21 cellular contexts compared by ENCODE assay signal in the genomic region with DNA sequence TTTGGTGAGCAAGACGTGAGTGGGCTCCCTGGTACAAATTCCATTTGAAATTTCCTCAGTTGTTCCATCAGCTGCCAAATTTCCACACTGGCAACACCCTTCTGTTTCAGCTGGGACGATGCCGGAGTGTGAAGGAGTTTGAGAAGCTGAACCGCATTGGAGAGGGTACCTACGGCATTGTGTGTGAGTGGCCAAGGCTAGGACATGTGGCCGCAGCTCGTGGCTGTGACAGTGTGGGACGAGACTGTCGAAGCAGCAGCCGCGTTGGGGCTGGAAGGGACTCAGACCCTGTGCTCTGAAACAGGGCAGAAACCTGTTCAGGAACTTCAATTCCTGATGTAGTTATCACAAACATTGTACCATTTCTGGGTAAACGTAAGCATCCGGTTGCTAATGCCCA.
"Had no signal": no experiment of that assay in that cellular context is flagged by ENCODE, and none has a peak within 500 bp of the region (broad histone marks: within the 10 kb centered on the region; RNA-seq: fewer than 3 reads in every experiment).

No MANE protein-coding gene starts in this region.

- H3K27me3 Mint-ChIP-seq: memory B cell had no signal

- H3K9me3 ChIP-seq: neutrophil, psoas muscle, sigmoid colon, stomach, thoracic aorta had no signal

- ATAC-seq: left lobe of liver, psoas muscle had no signal

- DNase-seq: effector CD4-positive, alpha-beta T cell; endodermal cell; foreskin melanocyte; head of caudate nucleus; hypothalamus; kidney glomerular epithelial cell; psoas muscle; retina; sigmoid colon; stimulated activated CD4-positive, alpha-beta T cell treated with anti-CD3 and anti-CD28 coated beads, Interleukin-12 subunit alpha, Interleukin-12 subunit beta, amount 100 ng/mL, for 4 hours; stimulated activated naive CD4-positive, alpha-beta T cell; stomach; substantia nigra; trophoblast cell had no signal

- H3K27ac ChIP-seq: coronary artery, neutrophil, psoas muscle, sigmoid colon, skin epidermis, stomach, thoracic aorta had no signal

- H3K27ac Mint-ChIP-seq: endodermal cell, memory B cell, mesothelial cell of epicardium had no signal

- H3K9me3 Mint-ChIP-seq: memory B cell had no signal

- H3K4me3 Mint-ChIP-seq: memory B cell had no signal

- H3K4me3 ChIP-seq: coronary artery, psoas muscle, sigmoid colon, skin epidermis, stomach, thoracic aorta had no signal

- H3K27me3 ChIP-seq: neutrophil, sigmoid colon, stomach had no signal
